ENCODE assay signal across 23 cellular contexts in genomic region chr16:9153502-9153864, GRCh38.
"Had no signal": no experiment of that assay in that cellular context is flagged by ENCODE, and none has a peak within 500 bp of the region (broad histone marks: within the 10 kb centered on the region; RNA-seq: fewer than 3 reads in every experiment).

No MANE protein-coding gene starts in this region.

- H3K9me3 Mint-ChIP-seq: T-cell had no signal

- H3K27ac ChIP-seq: RWPE1 had no signal

- H3K9me3 ChIP-seq: SK-N-SH had no signal

- H3K27ac Mint-ChIP-seq: IgD-negative memory B cell, T-cell had no signal

- DNase-seq: KBM-7, MV-4-11, NCI-H1048, NCI-H1105, NCI-H1417, NCI-H146, NCI-H187, NCI-H2029, NCI-H2081 treated with DMSO at 0.1 percent for 48 hours, NCI-H2171, NCI-H226, NCI-H446, NCI-H510A, NCI-H524 treated with DMSO at 0.1 percent for 48 hours, NCI-H69, NCI-H774, SHP77, SK-N-SH, SW 1271, T-cell had no signal

- H3K9ac ChIP-seq: SK-N-SH had no signal

- H3K4me2 ChIP-seq: SK-N-SH had no signal

- H3K4me3 Mint-ChIP-seq: T-cell had no signal

- H3K9me2 ChIP-seq: SK-N-SH had no signal

- H3K4me1 Mint-ChIP-seq: T-cell had no signal

- ATAC-seq: Panc1, T-cell had no signal

- H3K36me3 Mint-ChIP-seq: IgD-negative memory B cell, T-cell had no signal
